ENCODE assay signal across 9 cellular contexts in genomic region chr2:136932700-136933099, GRCh38.
A peak's percentile ranks its signal among the peaks of the same experiment; 100 is the strongest.
DNase-seq lines count a peak whose midpoint lies in the region; ATAC-seq, FAIRE-seq and TF ChIP-seq lines count a peak whose summit lies in the region.
"Had no signal": no experiment of that assay in that cellular context is flagged by ENCODE, and none has a peak within 500 bp of the region (broad histone marks: within the 10 kb centered on the region; RNA-seq: fewer than 3 reads in every experiment).

No MANE protein-coding gene starts in this region.

- POLR2A ChIA-PET in AG04449 (lab: Yijun Ruan, JAX): no interaction called here

- peak; percentile 31 for TF ChIP-seq CTCF in AG04449 (IDR thresholded peaks at IDR 0.05; ENCODE audit: insufficient read depth, low read length, missing control alignments)
- TF ChIP-seq CTCF in epithelial cell of esophagus (IDR thresholded peaks at IDR 0.05; ENCODE audit: insufficient read depth, low read depth, low read length, missing control alignments): peak; percentile 69

- ATAC-seq in GM21360 (IDR thresholded peaks at IDR 0.05; ENCODE audit: unreplicated experiment) (peak; percentile 62), HG02981 (IDR thresholded peaks at IDR 0.05; ENCODE audit: unreplicated experiment) (no peak), GM19035 (IDR thresholded peaks at IDR 0.05; ENCODE audit: unreplicated experiment) (no peak)

- DNase-seq in AG04449 (ENCODE audit: low read depth, low spot score) (no peak), NCI-H510A treated with DMSO at 0.1 percent for 48 hours (lab: John Stamatoyannopoulos, UW) (peak; percentile 7), epithelial cell of esophagus (ENCODE audit: low read depth) (peak; percentile 53), small intestine (no peak), activated gamma-delta T cell (lab: John Stamatoyannopoulos, UW) (no peak)
- DNase-seq: SW 1271 had no signal

- no peaks in the 10 kb centered on the region for H3K4me1 ChIP-seq in small intestine (ENCODE audit: control insufficient read depth in 2 of 2, insufficient read depth in 1 of 2, low read depth in 1 of 2, low read length in 1 of 2)

- no peaks in the 10 kb centered on the region for H3K36me3 ChIP-seq in small intestine (ENCODE audit: control insufficient read depth in 2 of 2, insufficient read depth in 2 of 2, low read length in 2 of 2)

- no peak for FAIRE-seq in small intestine (lab: Jason Lieb, UNC)

- CTCF ChIA-PET in AG04449 (lab: Yijun Ruan, JAX): interaction anchor here (0.7 to 3.9 kb wide), 2 partner anchors 15 to 906 kb away, joined by 3 to 18 read pairs; no protein-coding TSS in a partner anchor

- no peak overlapping the region for H3K4me3 ChIP-seq in AG04449 (ENCODE audit: low read depth, low read length)
- H3K4me3 ChIP-seq in epithelial cell of esophagus (ENCODE audit: low read length): no peak overlapping the region
- H3K4me3 ChIP-seq in small intestine (ENCODE audit: low read depth in 1 of 2, low read length in 2 of 2): no peak overlapping the region

- H3K27ac ChIP-seq in small intestine (ENCODE audit: low read depth in 1 of 2, low read length in 1 of 2): no peak overlapping the region

- no peaks in the 10 kb centered on the region for H3K27me3 ChIP-seq in small intestine (ENCODE audit: control insufficient read depth in 2 of 2, insufficient read depth in 2 of 2, low read length in 2 of 2)

- WGBS in small intestine, 3 donors: 25 to 50% (median 29%) methylated on average over 3 of the region's 3 CpGs

- H3K9me3 ChIP-seq in small intestine (ENCODE audit: control insufficient read depth, low read depth): no peaks in the 10 kb centered on the region

Comparison
In these comparisons a context has a peak if more than half of its experiments do, and no peak if none do; other contexts are left out.
1. DNase-seq: peak in NCI-H510A treated with DMSO at 0.1 percent for 48 hours (single experiment) and epithelial cell of esophagus (single experiment); none in AG04449 (single experiment), small intestine (single experiment) and activated gamma-delta T cell (single experiment).